In genomic region chr11:67584881-67585873, GRCh38 we compare ENCODE assay signal across 1 cellular context.
TF ChIP-seq lines count a peak whose summit lies in the region.

No MANE protein-coding gene starts in this region.

TF ChIP-seq in SK-N-SH treated with all-trans-retinoic acid at 6 μM for 48 hours, 23 proteins besides CTCF, POLR2A, EP300 and RAD21 (continued from another document):
- TF ChIP-seq PATZ1 (CRISPR knock-in tag; IDR thresholded peaks at IDR 0.05; ENCODE audit: borderline replicate concordance), result no peak
